Comparison of ENCODE assay signal across 19 cellular contexts in genomic region chr6:71411882-71412281, GRCh38.
A peak's percentile ranks its signal among the peaks of the same experiment; 100 is the strongest.
DNase-seq lines count a peak whose midpoint lies in the region; ATAC-seq, FAIRE-seq and TF ChIP-seq lines count a peak whose summit lies in the region.
"Had no signal": no experiment of that assay in that cellular context is flagged by ENCODE, and none has a peak within 500 bp of the region (broad histone marks: within the 10 kb centered on the region; RNA-seq: fewer than 3 reads in every experiment).

No MANE protein-coding gene starts in this region.

- peaks cover 15 to 33% of the 10 kb centered on the region in 2 experiments for H3K36me3 ChIP-seq in keratinocyte (ENCODE audit: control insufficient read depth in 2 of 2, extremely low read depth in 1 of 2, insufficient read depth in 2 of 2, low read length in 2 of 2)
- peaks cover 0 to 9% of the 10 kb centered on the region in 2 donors for H3K36me3 ChIP-seq in aorta (ENCODE audit: control insufficient read depth in 1 of 2, insufficient read depth in 2 of 2, low read length in 1 of 2)
- no peaks in the 10 kb centered on the region for H3K36me3 ChIP-seq in effector memory CD4-positive, alpha-beta T cell (ENCODE audit: control insufficient read depth, insufficient read depth, low read length)
- H3K36me3 ChIP-seq: cardiac muscle cell had no signal

- H4K20me1 ChIP-seq in keratinocyte (ENCODE audit: control insufficient read depth, extremely low read depth, insufficient read depth, low read length): no peaks in the 10 kb centered on the region

- no peaks in the 10 kb centered on the region for H3K9me1 ChIP-seq in keratinocyte (ENCODE audit: control insufficient read depth, extremely low read depth, insufficient read depth, low read length)

- DNase-seq in left ventricle myocardium superior: no peak
- no peak for DNase-seq in right cardiac atrium
- DNase-seq in keratinocyte (ENCODE audit: low read depth, low spot score): no peak
- peak; percentile 73 for DNase-seq in putamen (ENCODE audit: low spot score)
- no peak for DNase-seq in aorta
- DNase-seq in T-helper 2 cell: no peak
- DNase-seq in effector memory CD4-positive, alpha-beta T cell: no peak
- DNase-seq: activated CD4-positive, alpha-beta T cell treated with anti-CD3 and anti-CD28 coated beads for 48 hours; CD4-positive, alpha-beta T cell; effector memory CD8-positive, alpha-beta T cell; EL; KG1; NCI-H1417; posterior cingulate gyrus; T1000 had no signal

- H3K4me1 ChIP-seq in right cardiac atrium (ENCODE audit: control insufficient read depth, insufficient read depth, low read length) (peaks cover 4% of the 10 kb centered on the region), keratinocyte (ENCODE audit: control insufficient read depth, extremely low read depth, insufficient read depth, low read length) (peaks cover 45% of the 10 kb centered on the region), aorta (ENCODE audit: control insufficient read depth in 1 of 2, insufficient read depth in 2 of 2, low read length in 2 of 2) (peaks cover 9 to 13% of the 10 kb centered on the region in 2 donors)
- no peaks in the 10 kb centered on the region for H3K4me1 ChIP-seq in effector memory CD4-positive, alpha-beta T cell (ENCODE audit: control insufficient read depth, insufficient read depth, low read length, poor library complexity, severe bottlenecking)

- dilution Hi-C loops in keratinocyte (cut with MboI; ENCODE audit: extremely low pct_ligation_motif_present, low sequenced_read_pairs): no loop called here

- no peak overlapping the region for H3K4me2 ChIP-seq in keratinocyte (ENCODE audit: control insufficient read depth, extremely low read depth, insufficient read depth, low read depth, low read length)

- H3K27ac ChIP-seq in right cardiac atrium (ENCODE audit: low read length): no peak overlapping the region
- peak overlapping the region; percentile 52 for H3K27ac ChIP-seq in keratinocyte (ENCODE audit: control insufficient read depth, insufficient read depth, low read length)
- peak overlapping the region; percentile 44 to 67 for H3K27ac ChIP-seq in aorta (ENCODE audit: low read depth in 1 of 2, low read length in 2 of 2)
- no peak overlapping the region for H3K27ac ChIP-seq in effector memory CD4-positive, alpha-beta T cell (ENCODE audit: insufficient read depth, low read length, poor library complexity, severe bottlenecking)
- H3K27ac ChIP-seq: cardiac muscle cell, suprapubic skin had no signal

- 46% methylated on average over 1 of the region's 1 CpG for WGBS in right cardiac atrium
- WGBS in aorta, 2 donors: 19 to 26% methylated on average over 1 of the region's 1 CpG

- intact Hi-C loops in left ventricle myocardium superior (cut with micrococcal nuclease): no loop called here
- intact Hi-C loops in right cardiac atrium (cut with DNase I): no loop called here
- intact Hi-C loops in aorta (cut with DNase I): no loop called here

- H3K9me3 ChIP-seq in right cardiac atrium (ENCODE audit: control insufficient read depth, low read length): no peaks in the 10 kb centered on the region
- H3K9me3 ChIP-seq in keratinocyte (ENCODE audit: control insufficient read depth, low read depth, low read length): peaks cover 9% of the 10 kb centered on the region
- no peaks in the 10 kb centered on the region for H3K9me3 ChIP-seq in aorta (ENCODE audit: control insufficient read depth, low read length)
- no peaks in the 10 kb centered on the region for H3K9me3 ChIP-seq in effector memory CD4-positive, alpha-beta T cell (ENCODE audit: control insufficient read depth, low read length)
- H3K9me3 ChIP-seq: suprapubic skin had no signal

- ATAC-seq in left ventricle myocardium superior (peak; percentile 44), right cardiac atrium (no peak), aorta (ENCODE audit: low FRiP score) (no peak), HG02610 (IDR thresholded peaks at IDR 0.05; ENCODE audit: unreplicated experiment) (no peak)
- ATAC-seq: activated naive CD4-positive, alpha-beta T cell treated with anti-CD3 and anti-CD28 coated beads, Interleukin-2, amount 50 U/mL, for 72 hours; effector memory CD8-positive, alpha-beta T cell had no signal

- peaks cover 55% of the 10 kb centered on the region for H3K79me2 ChIP-seq in keratinocyte (ENCODE audit: control insufficient read depth, insufficient read depth, low read length)

- H2AFZ ChIP-seq in keratinocyte (ENCODE audit: control insufficient read depth, low read length): no peak overlapping the region

- no peaks in the 10 kb centered on the region for H3K27me3 ChIP-seq in right cardiac atrium (ENCODE audit: control insufficient read depth, insufficient read depth)
- H3K27me3 ChIP-seq in keratinocyte (ENCODE audit: control insufficient read depth, extremely low read depth, insufficient read depth, low read length): no peaks in the 10 kb centered on the region
- H3K27me3 ChIP-seq in aorta (ENCODE audit: control insufficient read depth in 1 of 2, insufficient read depth in 2 of 2, low read length in 1 of 2): no peaks in the 10 kb centered on the region
- no peaks in the 10 kb centered on the region for H3K27me3 ChIP-seq in effector memory CD4-positive, alpha-beta T cell (replicated peaks; ENCODE audit: control insufficient read depth, insufficient read depth, low read length, poor library complexity, severe bottlenecking)
- H3K27me3 ChIP-seq: cardiac muscle cell, suprapubic skin had no signal

- no peak for FAIRE-seq in keratinocyte (lab: Jason Lieb, UNC)

- no peak overlapping the region for H3K4me3 ChIP-seq in right cardiac atrium (ENCODE audit: low read length)
- H3K4me3 ChIP-seq in keratinocyte (ENCODE audit: control insufficient read depth in 2 of 3, extremely low read depth in 1 of 3, insufficient read depth in 2 of 3, low read depth in 1 of 3, low read length in 3 of 3): no peak overlapping the region
- H3K4me3 ChIP-seq in aorta (ENCODE audit: low read length in 2 of 2): no peak overlapping the region
- H3K4me3 ChIP-seq in effector memory CD4-positive, alpha-beta T cell (ENCODE audit: insufficient read depth, low read depth, low read length, poor library complexity, severe bottlenecking): no peak overlapping the region
- H3K4me3 ChIP-seq: cardiac muscle cell, suprapubic skin had no signal

- H3K9ac ChIP-seq in keratinocyte (ENCODE audit: control insufficient read depth, extremely low read depth, insufficient read depth, low read length): no peak overlapping the region

- TF ChIP-seq CTCF in keratinocyte (optimal IDR thresholded peaks at IDR 0.05 in 1 of 3, IDR thresholded peaks at IDR 0.05 in 1 of 3, conservative IDR thresholded peaks at IDR 0.05 in 1 of 3; ENCODE audit: extremely low read depth in 1 of 3, insufficient read depth in 2 of 3, low read length in 3 of 3): no peak

Comparison
In these comparisons a context has a peak if more than half of its experiments do, and no peak if none do; other contexts are left out.
1. H3K27ac ChIP-seq: peak in keratinocyte (single experiment) and aorta (2 of 2); none in right cardiac atrium (single experiment) and effector memory CD4-positive, alpha-beta T cell (single experiment).